In genomic region chr10:110764793-110765512, GRCh38 we compare ENCODE assay signal across 1 cellular context.
TF ChIP-seq lines count a peak whose summit lies in the region.

No MANE protein-coding gene starts in this region.

TF ChIP-seq in A549, 52 proteins besides CTCF, POLR2A, EP300 and RAD21 (continued from another document):
- TF ChIP-seq MYC (IDR thresholded peaks at IDR 0.05; ENCODE audit: borderline replicate concordance, low read length) (no peak), POLR2AphosphoS2 (conservative IDR thresholded peaks at IDR 0.05; ENCODE audit: low read length) (no peak), CBX2 (IDR thresholded peaks at IDR 0.05; ENCODE audit: borderline replicate concordance, low read depth) (no peak), RNF2 (IDR thresholded peaks at IDR 0.05; ENCODE audit: borderline replicate concordance, low read depth) (no peak), NPAS2 (CRISPR knock-in tag; IDR thresholded peaks at IDR 0.05; ENCODE audit: borderline replicate concordance) (no peak), REST (IDR thresholded peaks at IDR 0.05) (no peak), BCL3 (IDR thresholded peaks at IDR 0.05) (no peak), FOSB (CRISPR knock-in tag; IDR thresholded peaks at IDR 0.05) (no peak), JUN (IDR thresholded peaks at IDR 0.05) (no peak)
- TF ChIP-seq, protein P1, sequence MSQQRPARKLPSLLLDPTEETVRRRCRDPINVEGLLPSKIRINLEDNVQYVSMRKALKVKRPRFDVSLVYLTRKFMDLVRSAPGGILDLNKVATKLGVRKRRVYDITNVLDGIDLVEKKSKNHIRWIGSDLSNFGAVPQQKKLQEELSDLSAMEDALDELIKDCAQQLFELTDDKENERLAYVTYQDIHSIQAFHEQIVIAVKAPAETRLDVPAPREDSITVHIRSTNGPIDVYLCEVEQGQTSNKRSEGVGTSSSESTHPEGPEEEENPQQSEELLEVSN (IDR thresholded peaks at IDR 0.05; ENCODE audit: borderline replicate concordance, low read depth): no peak
